In the genomic region with DNA sequence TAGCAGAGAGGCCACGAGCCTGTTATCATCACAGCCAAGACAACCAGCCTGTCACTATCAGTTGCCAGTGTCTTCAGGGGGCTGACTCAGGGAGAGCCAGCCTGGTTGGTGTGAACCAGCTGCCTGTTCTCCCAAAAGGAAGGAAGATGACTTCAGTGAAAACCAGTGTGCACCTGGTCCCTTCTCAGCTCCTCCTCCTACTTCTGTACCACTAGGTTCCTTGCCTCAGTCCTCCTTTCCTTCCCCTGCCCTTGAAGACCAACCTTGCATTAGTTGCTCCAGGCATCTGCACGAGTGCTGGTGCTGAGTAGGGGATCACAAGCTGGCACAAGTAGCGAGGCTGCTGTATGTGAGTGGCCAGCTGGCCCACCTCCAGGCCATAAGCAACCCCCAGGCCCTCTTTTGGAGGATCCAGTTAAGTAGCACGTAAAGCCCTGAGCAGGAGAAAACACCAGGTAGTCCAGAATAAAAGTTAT, we compare ENCODE assay signal across 1 cellular context.
A peak's percentile ranks its signal among the peaks of the same experiment; 100 is the strongest.
TF ChIP-seq lines count a peak whose summit lies in the region.

No MANE protein-coding gene starts in this region.

TF ChIP-seq in K562, 482 proteins besides CTCF, POLR2A, EP300 and RAD21 (continues in another document):
- TF ChIP-seq MAZ (CRISPR knock-in tag; conservative IDR thresholded peaks at IDR 0.05 in 1 of 2, IDR thresholded peaks at IDR 0.05 in 1 of 2) (no peak), NEUROD1 (IDR thresholded peaks at IDR 0.05; ENCODE audit: borderline replicate concordance, low read depth, low read length, partially characterized antibody) (no peak), SRF (CRISPR knock-in tag; IDR thresholded peaks at IDR 0.05) (no peak), LEF1 (IDR thresholded peaks at IDR 0.05) (no peak), NCOA6 (IDR thresholded peaks at IDR 0.05) (no peak), SIN3B (IDR thresholded peaks at IDR 0.05; ENCODE audit: low read depth) (no peak), BDP1 (IDR thresholded peaks at IDR 0.05; ENCODE audit: insufficient read depth, insufficient read length) (no peak), POLR3A (IDR thresholded peaks at IDR 0.05; ENCODE audit: borderline replicate concordance, extremely low read depth, insufficient read depth, insufficient read length) (no peak), ARNT (IDR thresholded peaks at IDR 0.05) (no peak), NCOR1 (IDR thresholded peaks at IDR 0.05) (peak; percentile 64), FOXA3 (CRISPR knock-in tag; conservative IDR thresholded peaks at IDR 0.05 in 1 of 2, IDR thresholded peaks at IDR 0.05 in 1 of 2) (no peak), TRIM24 (IDR thresholded peaks at IDR 0.05) (0 out of 4 replicates have a peak, but pooled peaks of 1 of the 2 experiments have one; percentile 25), CBFA2T3 (IDR thresholded peaks at IDR 0.05) (peak; percentile 88), STAT5A (IDR thresholded peaks at IDR 0.05; ENCODE audit: borderline replicate concordance, low read length) (no peak), MEIS2 (IDR thresholded peaks at IDR 0.05; ENCODE audit: partially characterized antibody) (no peak), KLF16 (IDR thresholded peaks at IDR 0.05) (peak; percentile 37; the same call in 1 of the 2 replicates), NFRKB (IDR thresholded peaks at IDR 0.05; ENCODE audit: low read depth) (no peak), ZNF143 (CRISPR knock-in tag; IDR thresholded peaks at IDR 0.05) (no peak), CCAR2 (IDR thresholded peaks at IDR 0.05; ENCODE audit: low read depth, low read length) (no peak), SRSF7 (optimal IDR thresholded peaks at IDR 0.05; ENCODE audit: low read depth, low read length) (no peak), RBFOX2 (IDR thresholded peaks at IDR 0.05; ENCODE audit: low read depth, low read length) (no peak), DDX20 (tag; IDR thresholded peaks at IDR 0.05; ENCODE audit: low read depth) (no peak), ARID2 (IDR thresholded peaks at IDR 0.05) (no peak), TAL1 (IDR thresholded peaks at IDR 0.05) (peak; percentile 61; the same call in 1 of the 2 replicates), ZNF586 (CRISPR knock-in tag; conservative IDR thresholded peaks at IDR 0.05) (no peak), MIER1 (IDR thresholded peaks at IDR 0.05; ENCODE audit: low read depth) (no peak), TEAD4 (IDR thresholded peaks at IDR 0.05; ENCODE audit: low read length) (peak; percentile 45; the same call in 1 of the 2 replicates), TEAD4 (CRISPR knock-in tag; IDR thresholded peaks at IDR 0.05; ENCODE audit: borderline replicate concordance) (no peak), ZNF282 (CRISPR knock-in tag; IDR thresholded peaks at IDR 0.05) (no peak), OTX1 (CRISPR knock-in tag; IDR thresholded peaks at IDR 0.05) (no peak), CBFA2T2 (conservative IDR thresholded peaks at IDR 0.05) (peak; percentile 83), ZZZ3 (IDR thresholded peaks at IDR 0.05) (no peak), FOSL1 (tag; conservative IDR thresholded peaks at IDR 0.05) (0 out of 2 replicates have a peak, but pooled peaks have one; percentile 16), TCF3 (CRISPR knock-in tag; IDR thresholded peaks at IDR 0.05) (peak; percentile 69), NFIX (CRISPR knock-in tag; IDR thresholded peaks at IDR 0.05; ENCODE audit: low read depth) (no peak), CTBP1 (IDR thresholded peaks at IDR 0.05; ENCODE audit: borderline replicate concordance) (peak; percentile 28; the same call in 1 of the 2 replicates), NFIC (IDR thresholded peaks at IDR 0.05) (peak; percentile 48)
- TF ChIP-seq, protein P1, sequence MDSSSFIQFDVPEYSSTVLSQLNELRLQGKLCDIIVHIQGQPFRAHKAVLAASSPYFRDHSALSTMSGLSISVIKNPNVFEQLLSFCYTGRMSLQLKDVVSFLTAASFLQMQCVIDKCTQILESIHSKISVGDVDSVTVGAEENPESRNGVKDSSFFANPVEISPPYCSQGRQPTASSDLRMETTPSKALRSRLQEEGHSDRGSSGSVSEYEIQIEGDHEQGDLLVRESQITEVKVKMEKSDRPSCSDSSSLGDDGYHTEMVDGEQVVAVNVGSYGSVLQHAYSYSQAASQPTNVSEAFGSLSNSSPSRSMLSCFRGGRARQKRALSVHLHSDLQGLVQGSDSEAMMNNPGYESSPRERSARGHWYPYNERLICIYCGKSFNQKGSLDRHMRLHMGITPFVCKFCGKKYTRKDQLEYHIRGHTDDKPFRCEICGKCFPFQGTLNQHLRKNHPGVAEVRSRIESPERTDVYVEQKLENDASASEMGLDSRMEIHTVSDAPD (CRISPR knock-in tag; IDR thresholded peaks at IDR 0.05) = no peak
- TF ChIP-seq, protein P2, sequence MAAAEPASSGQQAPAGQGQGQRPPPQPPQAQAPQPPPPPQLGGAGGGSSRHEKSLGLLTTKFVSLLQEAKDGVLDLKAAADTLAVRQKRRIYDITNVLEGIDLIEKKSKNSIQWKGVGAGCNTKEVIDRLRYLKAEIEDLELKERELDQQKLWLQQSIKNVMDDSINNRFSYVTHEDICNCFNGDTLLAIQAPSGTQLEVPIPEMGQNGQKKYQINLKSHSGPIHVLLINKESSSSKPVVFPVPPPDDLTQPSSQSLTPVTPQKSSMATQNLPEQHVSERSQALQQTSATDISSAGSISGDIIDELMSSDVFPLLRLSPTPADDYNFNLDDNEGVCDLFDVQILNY (CRISPR knock-in tag; IDR thresholded peaks at IDR 0.05) = no peak
- TF ChIP-seq, protein P3, sequence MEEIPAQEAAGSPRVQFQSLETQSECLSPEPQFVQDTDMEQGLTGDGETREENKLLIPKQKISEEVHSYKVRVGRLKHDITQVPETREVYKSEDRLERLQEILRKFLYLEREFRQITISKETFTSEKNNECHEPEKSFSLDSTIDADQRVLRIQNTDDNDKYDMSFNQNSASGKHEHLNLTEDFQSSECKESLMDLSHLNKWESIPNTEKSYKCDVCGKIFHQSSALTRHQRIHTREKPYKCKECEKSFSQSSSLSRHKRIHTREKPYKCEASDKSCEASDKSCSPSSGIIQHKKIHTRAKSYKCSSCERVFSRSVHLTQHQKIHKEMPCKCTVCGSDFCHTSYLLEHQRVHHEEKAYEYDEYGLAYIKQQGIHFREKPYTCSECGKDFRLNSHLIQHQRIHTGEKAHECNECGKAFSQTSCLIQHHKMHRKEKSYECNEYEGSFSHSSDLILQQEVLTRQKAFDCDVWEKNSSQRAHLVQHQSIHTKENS (CRISPR knock-in tag; IDR thresholded peaks at IDR 0.05) = no peak
- TF ChIP-seq, protein P4, sequence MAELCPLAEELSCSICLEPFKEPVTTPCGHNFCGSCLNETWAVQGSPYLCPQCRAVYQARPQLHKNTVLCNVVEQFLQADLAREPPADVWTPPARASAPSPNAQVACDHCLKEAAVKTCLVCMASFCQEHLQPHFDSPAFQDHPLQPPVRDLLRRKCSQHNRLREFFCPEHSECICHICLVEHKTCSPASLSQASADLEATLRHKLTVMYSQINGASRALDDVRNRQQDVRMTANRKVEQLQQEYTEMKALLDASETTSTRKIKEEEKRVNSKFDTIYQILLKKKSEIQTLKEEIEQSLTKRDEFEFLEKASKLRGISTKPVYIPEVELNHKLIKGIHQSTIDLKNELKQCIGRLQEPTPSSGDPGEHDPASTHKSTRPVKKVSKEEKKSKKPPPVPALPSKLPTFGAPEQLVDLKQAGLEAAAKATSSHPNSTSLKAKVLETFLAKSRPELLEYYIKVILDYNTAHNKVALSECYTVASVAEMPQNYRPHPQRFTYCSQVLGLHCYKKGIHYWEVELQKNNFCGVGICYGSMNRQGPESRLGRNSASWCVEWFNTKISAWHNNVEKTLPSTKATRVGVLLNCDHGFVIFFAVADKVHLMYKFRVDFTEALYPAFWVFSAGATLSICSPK (IDR thresholded peaks at IDR 0.05; ENCODE audit: borderline replicate concordance) = no peak
- TF ChIP-seq, protein P5, sequence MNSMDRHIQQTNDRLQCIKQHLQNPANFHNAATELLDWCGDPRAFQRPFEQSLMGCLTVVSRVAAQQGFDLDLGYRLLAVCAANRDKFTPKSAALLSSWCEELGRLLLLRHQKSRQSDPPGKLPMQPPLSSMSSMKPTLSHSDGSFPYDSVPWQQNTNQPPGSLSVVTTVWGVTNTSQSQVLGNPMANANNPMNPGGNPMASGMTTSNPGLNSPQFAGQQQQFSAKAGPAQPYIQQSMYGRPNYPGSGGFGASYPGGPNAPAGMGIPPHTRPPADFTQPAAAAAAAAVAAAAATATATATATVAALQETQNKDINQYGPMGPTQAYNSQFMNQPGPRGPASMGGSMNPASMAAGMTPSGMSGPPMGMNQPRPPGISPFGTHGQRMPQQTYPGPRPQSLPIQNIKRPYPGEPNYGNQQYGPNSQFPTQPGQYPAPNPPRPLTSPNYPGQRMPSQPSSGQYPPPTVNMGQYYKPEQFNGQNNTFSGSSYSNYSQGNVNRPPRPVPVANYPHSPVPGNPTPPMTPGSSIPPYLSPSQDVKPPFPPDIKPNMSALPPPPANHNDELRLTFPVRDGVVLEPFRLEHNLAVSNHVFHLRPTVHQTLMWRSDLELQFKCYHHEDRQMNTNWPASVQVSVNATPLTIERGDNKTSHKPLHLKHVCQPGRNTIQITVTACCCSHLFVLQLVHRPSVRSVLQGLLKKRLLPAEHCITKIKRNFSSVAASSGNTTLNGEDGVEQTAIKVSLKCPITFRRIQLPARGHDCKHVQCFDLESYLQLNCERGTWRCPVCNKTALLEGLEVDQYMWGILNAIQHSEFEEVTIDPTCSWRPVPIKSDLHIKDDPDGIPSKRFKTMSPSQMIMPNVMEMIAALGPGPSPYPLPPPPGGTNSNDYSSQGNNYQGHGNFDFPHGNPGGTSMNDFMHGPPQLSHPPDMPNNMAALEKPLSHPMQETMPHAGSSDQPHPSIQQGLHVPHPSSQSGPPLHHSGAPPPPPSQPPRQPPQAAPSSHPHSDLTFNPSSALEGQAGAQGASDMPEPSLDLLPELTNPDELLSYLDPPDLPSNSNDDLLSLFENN (IDR thresholded peaks at IDR 0.05; ENCODE audit: low read depth in 2 of 2, low read length in 2 of 2) = no peak
- TF ChIP-seq, protein P6, sequence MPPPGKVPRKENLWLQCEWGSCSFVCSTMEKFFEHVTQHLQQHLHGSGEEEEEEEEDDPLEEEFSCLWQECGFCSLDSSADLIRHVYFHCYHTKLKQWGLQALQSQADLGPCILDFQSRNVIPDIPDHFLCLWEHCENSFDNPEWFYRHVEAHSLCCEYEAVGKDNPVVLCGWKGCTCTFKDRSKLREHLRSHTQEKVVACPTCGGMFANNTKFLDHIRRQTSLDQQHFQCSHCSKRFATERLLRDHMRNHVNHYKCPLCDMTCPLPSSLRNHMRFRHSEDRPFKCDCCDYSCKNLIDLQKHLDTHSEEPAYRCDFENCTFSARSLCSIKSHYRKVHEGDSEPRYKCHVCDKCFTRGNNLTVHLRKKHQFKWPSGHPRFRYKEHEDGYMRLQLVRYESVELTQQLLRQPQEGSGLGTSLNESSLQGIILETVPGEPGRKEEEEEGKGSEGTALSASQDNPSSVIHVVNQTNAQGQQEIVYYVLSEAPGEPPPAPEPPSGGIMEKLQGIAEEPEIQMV (tag; conservative IDR thresholded peaks at IDR 0.05; ENCODE audit: low read depth) = no peak
- TF ChIP-seq, protein P7, sequence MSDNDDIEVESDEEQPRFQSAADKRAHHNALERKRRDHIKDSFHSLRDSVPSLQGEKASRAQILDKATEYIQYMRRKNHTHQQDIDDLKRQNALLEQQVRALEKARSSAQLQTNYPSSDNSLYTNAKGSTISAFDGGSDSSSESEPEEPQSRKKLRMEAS (CRISPR knock-in tag; IDR thresholded peaks at IDR 0.05) = 0 out of 2 replicates have a peak, but pooled peaks have one; percentile 15
- TF ChIP-seq, protein P8, sequence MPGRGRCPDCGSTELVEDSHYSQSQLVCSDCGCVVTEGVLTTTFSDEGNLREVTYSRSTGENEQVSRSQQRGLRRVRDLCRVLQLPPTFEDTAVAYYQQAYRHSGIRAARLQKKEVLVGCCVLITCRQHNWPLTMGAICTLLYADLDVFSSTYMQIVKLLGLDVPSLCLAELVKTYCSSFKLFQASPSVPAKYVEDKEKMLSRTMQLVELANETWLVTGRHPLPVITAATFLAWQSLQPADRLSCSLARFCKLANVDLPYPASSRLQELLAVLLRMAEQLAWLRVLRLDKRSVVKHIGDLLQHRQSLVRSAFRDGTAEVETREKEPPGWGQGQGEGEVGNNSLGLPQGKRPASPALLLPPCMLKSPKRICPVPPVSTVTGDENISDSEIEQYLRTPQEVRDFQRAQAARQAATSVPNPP (IDR thresholded peaks at IDR 0.05; ENCODE audit: borderline replicate concordance, insufficient read depth, insufficient read length) = no peak
- TF ChIP-seq, protein P9, sequence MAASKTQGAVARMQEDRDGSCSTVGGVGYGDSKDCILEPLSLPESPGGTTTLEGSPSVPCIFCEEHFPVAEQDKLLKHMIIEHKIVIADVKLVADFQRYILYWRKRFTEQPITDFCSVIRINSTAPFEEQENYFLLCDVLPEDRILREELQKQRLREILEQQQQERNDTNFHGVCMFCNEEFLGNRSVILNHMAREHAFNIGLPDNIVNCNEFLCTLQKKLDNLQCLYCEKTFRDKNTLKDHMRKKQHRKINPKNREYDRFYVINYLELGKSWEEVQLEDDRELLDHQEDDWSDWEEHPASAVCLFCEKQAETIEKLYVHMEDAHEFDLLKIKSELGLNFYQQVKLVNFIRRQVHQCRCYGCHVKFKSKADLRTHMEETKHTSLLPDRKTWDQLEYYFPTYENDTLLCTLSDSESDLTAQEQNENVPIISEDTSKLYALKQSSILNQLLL (CRISPR knock-in tag; IDR thresholded peaks at IDR 0.05; ENCODE audit: borderline replicate concordance) = no peak
- TF ChIP-seq, protein P10, sequence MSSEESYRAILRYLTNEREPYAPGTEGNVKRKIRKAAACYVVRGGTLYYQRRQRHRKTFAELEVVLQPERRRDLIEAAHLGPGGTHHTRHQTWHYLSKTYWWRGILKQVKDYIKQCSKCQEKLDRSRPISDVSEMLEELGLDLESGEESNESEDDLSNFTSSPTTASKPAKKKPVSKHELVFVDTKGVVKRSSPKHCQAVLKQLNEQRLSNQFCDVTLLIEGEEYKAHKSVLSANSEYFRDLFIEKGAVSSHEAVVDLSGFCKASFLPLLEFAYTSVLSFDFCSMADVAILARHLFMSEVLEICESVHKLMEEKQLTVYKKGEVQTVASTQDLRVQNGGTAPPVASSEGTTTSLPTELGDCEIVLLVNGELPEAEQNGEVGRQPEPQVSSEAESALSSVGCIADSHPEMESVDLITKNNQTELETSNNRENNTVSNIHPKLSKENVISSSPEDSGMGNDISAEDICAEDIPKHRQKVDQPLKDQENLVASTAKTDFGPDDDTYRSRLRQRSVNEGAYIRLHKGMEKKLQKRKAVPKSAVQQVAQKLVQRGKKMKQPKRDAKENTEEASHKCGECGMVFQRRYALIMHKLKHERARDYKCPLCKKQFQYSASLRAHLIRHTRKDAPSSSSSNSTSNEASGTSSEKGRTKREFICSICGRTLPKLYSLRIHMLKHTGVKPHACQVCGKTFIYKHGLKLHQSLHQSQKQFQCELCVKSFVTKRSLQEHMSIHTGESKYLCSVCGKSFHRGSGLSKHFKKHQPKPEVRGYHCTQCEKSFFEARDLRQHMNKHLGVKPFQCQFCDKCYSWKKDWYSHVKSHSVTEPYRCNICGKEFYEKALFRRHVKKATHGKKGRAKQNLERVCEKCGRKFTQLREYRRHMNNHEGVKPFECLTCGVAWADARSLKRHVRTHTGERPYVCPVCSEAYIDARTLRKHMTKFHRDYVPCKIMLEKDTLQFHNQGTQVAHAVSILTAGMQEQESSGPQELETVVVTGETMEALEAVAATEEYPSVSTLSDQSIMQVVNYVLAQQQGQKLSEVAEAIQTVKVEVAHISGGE (CRISPR knock-in tag; IDR thresholded peaks at IDR 0.05) = no peak
- TF ChIP-seq, protein P11, sequence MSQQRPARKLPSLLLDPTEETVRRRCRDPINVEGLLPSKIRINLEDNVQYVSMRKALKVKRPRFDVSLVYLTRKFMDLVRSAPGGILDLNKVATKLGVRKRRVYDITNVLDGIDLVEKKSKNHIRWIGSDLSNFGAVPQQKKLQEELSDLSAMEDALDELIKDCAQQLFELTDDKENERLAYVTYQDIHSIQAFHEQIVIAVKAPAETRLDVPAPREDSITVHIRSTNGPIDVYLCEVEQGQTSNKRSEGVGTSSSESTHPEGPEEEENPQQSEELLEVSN (IDR thresholded peaks at IDR 0.05; ENCODE audit: borderline replicate concordance in 1 of 2, extremely low read depth in 1 of 2, insufficient read depth in 1 of 2, insufficient read length in 1 of 2, low read depth in 1 of 2, low read length in 1 of 2, poor library complexity in 1 of 2, severe bottlenecking in 1 of 2) = no peak
